ENCODE assay signal across 28 cellular contexts in the genomic region with DNA sequence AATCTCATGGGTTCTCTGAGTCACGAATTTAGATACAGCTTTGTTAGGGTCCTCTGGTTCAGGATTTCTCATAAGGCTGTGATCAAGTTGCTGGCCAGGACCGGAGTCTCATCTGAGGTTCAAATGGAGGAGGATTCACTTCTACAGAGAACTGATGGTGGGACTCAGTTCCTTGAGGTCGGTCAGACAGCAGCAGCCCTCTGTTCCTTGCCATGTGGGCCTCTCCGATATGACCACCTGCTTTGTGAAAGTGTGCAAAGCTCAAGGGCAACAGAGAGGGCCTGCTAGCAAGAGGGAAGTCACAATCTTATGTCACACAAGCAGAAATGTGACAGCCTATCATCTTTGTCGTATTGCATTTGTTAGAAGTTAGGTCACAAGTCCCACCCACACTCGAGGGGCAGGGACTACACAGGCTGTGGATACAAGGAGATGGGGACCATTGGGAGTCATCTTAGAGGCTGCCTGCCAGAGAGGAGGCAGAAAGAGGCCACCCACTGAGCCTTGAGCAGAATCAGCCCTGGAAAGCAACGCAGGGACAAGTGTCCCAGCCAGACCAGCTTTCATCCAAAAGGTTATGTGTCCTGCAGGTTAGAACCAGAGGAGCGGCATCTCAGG.
"Had no signal": no experiment of that assay in that cellular context is flagged by ENCODE, and none has a peak within 500 bp of the region (broad histone marks: within the 10 kb centered on the region; RNA-seq: fewer than 3 reads in every experiment).

No MANE protein-coding gene starts in this region.

- H3K27ac ChIP-seq: coronary artery, esophagus muscularis mucosa, heart right ventricle, left lung, lower lobe of right lung, neutrophil, parathyroid adenoma, right lobe of liver, testis, tibial artery, upper lobe of right lung, uterus had no signal

- DNase-seq: dermis blood vessel endothelial cell; effector memory CD4-positive, alpha-beta T cell; foreskin melanocyte; glutamatergic neuron; heart right ventricle; hippocampal formation; left cardiac atrium; left lung; natural killer cell; stimulated activated CD4-positive, alpha-beta T cell treated with anti-CD3 and anti-CD28 coated beads, Interleukin-2, amount 100 ng/mL, for 24 hours; stimulated activated CD4-positive, alpha-beta T cell treated with anti-CD3 and anti-CD28 coated beads, Interleukin-4, amount 100 ng/mL, for 24 hours; stimulated activated naive CD8-positive, alpha-beta T cell treated with anti-CD3 and anti-CD28 coated beads, Interleukin-15, Interleukin-2, amounts not matched to agents 100 U/mL and 50 U/mL, for 24 hours; substantia nigra; testis; tibial artery; upper lobe of right lung; uterus had no signal

- H3K9me3 ChIP-seq: left lung, lower lobe of right lung, neutrophil, right lobe of liver, testis, tibial artery, upper lobe of right lung, uterus had no signal

- H2AFZ ChIP-seq: parathyroid adenoma had no signal

- H3K27ac Mint-ChIP-seq: natural killer cell; progenitor cell of endocrine pancreas; stimulated activated memory B cell treated with anti-CD40 and anti-IgM and Interleukin-4, amounts not matched to agents 10 μg/mL and 1 μg/mL and 100 μg/mL, for 72 hours had no signal

- H3K4me3 Mint-ChIP-seq: natural killer cell; stimulated activated memory B cell treated with anti-CD40 and anti-IgM and Interleukin-4, amounts not matched to agents 10 μg/mL and 1 μg/mL and 100 μg/mL, for 72 hours had no signal

- H3K4me2 ChIP-seq: smooth muscle cell had no signal

- H3K9ac ChIP-seq: parathyroid adenoma had no signal

- H3K4me1 ChIP-seq: left lung, lower lobe of right lung, parathyroid adenoma, testis, tibial artery had no signal

- H3K9me3 Mint-ChIP-seq: natural killer cell had no signal

- H3K79me2 ChIP-seq: parathyroid adenoma had no signal

- H3K27me3 Mint-ChIP-seq: progenitor cell of endocrine pancreas had no signal

- H3K36me3 ChIP-seq: esophagus muscularis mucosa, heart right ventricle, left lung, lower lobe of right lung, neutrophil, right lobe of liver, tibial artery, upper lobe of right lung, uterus had no signal

- H3K4me3 ChIP-seq: coronary artery, esophagus muscularis mucosa, heart right ventricle, left lung, lower lobe of right lung, right lobe of liver, smooth muscle cell, testis, tibial artery, upper lobe of right lung, uterus had no signal

- FAIRE-seq: endothelial cell of umbilical vein, islet of Langerhans had no signal

- H3K36me3 Mint-ChIP-seq: natural killer cell had no signal

- ATAC-seq: heart right ventricle; left cardiac atrium; left lung; lower lobe of right lung; natural killer cell; right lobe of liver; stimulated activated memory B cell treated with anti-CD40 and anti-IgM and Interleukin-4, amounts not matched to agents 10 μg/mL and 1 μg/mL and 100 μg/mL, for 72 hours; stimulated activated naive CD8-positive, alpha-beta T cell treated with anti-CD3 and anti-CD28 coated beads, Interleukin-15, Interleukin-2, amounts not matched to agents 100 U/mL and 50 U/mL, for 24 hours; upper lobe of right lung had no signal

- H3K27me3 ChIP-seq: esophagus muscularis mucosa, heart right ventricle, left lung, neutrophil, right lobe of liver, testis, tibial artery, upper lobe of right lung, uterus had no signal

- H3K4me1 Mint-ChIP-seq: stimulated activated memory B cell treated with anti-CD40 and anti-IgM and Interleukin-4, amounts not matched to agents 10 μg/mL and 1 μg/mL and 100 μg/mL, for 72 hours had no signal
